ENCODE assay signal across 16 cellular contexts in the genomic region with DNA sequence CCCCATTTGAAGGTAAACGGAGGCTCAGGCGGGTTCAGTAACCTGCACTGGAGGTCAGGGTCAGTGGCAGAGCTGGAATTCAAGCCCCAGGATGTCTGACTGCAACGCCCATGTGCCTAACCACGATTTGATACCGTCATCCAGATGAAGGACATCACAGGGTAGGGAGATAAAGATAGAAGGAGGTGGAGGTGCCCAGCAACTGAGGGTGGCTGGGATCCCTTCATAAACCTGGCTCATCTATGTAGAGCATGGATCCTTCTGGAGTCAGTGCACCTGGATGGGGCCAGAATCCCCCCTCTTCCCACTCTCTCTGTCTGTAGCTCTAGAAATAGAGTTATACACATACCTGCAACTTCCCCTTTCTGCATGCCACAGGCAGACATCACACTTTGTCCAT. TPM values are rescaled to one million over a fixed set of nuclear protein-coding genes. Genes with fewer than 3 reads are reported as not detected.
DNase-seq lines count a peak whose midpoint lies in the region; ATAC-seq and TF ChIP-seq lines count a peak whose summit lies in the region.
"Had no signal": no experiment of that assay in that cellular context is flagged by ENCODE, and none has a peak within 500 bp of the region (broad histone marks: within the 10 kb centered on the region; RNA-seq: fewer than 3 reads in every experiment).

No MANE protein-coding gene starts in this region.

- DNase-seq in cardiac septum (ENCODE audit: low spot score): peak; percentile 27
- DNase-seq in heart left ventricle: no peak
- peak; percentile 56 for DNase-seq in Caki2 (ENCODE audit: low read depth)
- no peak for DNase-seq in esophagus muscularis mucosa (ENCODE audit: extremely low spot score)
- DNase-seq in stomach: no peak
- DNase-seq: CD4-positive, CD25-positive, alpha-beta regulatory T cell; DMS153; DND-41; GDM1; HCEC 1CT had no signal

- no peak for TF ChIP-seq POLR2A in heart left ventricle (IDR thresholded peaks at IDR 0.05)
- TF ChIP-seq POLR2A in esophagus muscularis mucosa (IDR thresholded peaks at IDR 0.05; ENCODE audit: low read depth): no peak
- no peak for TF ChIP-seq POLR2A in stomach (IDR thresholded peaks at IDR 0.05)

- H3K36me3 ChIP-seq in heart left ventricle (no peaks in the 10 kb centered on the region), esophagus muscularis mucosa (no peaks in the 10 kb centered on the region), stomach (no peaks in the 10 kb centered on the region)

- H3K4me1 ChIP-seq in heart left ventricle (peaks cover 0 to 16% (median 2%) of the 10 kb centered on the region in 12 donors), esophagus muscularis mucosa (no peaks in the 10 kb centered on the region), stomach (no peaks in the 10 kb centered on the region)

- no peaks in the 10 kb centered on the region for H3K9me3 ChIP-seq in heart left ventricle
- no peaks in the 10 kb centered on the region for H3K9me3 ChIP-seq in esophagus muscularis mucosa
- no peaks in the 10 kb centered on the region for H3K9me3 ChIP-seq in stomach

- in situ Hi-C loops in Caki2 (cut with HindIII; ENCODE audit: low pct_unique_long_range_greater_than_20kb, low sequenced_read_pairs): no loop called here

- ATAC-seq in heart left ventricle (no peak), GM19328 (IDR thresholded peaks at IDR 0.05; ENCODE audit: unreplicated experiment) (no peak), HG02885 (IDR thresholded peaks at IDR 0.05; ENCODE audit: poor library complexity, unreplicated experiment) (no peak)

- intact Hi-C loops in cardiac septum (cut with DNase I): no loop called here
- intact Hi-C loops in heart left ventricle (cut with DNase I): no loop called here
- intact Hi-C loops in esophagus muscularis mucosa (cut with DNase I): loop anchor here (10.0 kb wide), 1 partner anchor 49 kb away; the partner anchor contains the start of gene GOLGA6L2
- intact Hi-C loops in stomach (cut with DNase I; ENCODE audit: low total_unique reads): no loop called here

- H3K4me3 ChIP-seq in heart left ventricle (no peak overlapping the region), esophagus muscularis mucosa (no peak overlapping the region), stomach (no peak overlapping the region)

- TF ChIP-seq EP300 in esophagus muscularis mucosa (IDR thresholded peaks at IDR 0.05) (no peak), stomach (IDR thresholded peaks at IDR 0.05) (no peak)

- TF ChIP-seq CTCF in heart left ventricle (IDR thresholded peaks at IDR 0.05) (no peak), esophagus muscularis mucosa (IDR thresholded peaks at IDR 0.05) (no peak), stomach (IDR thresholded peaks at IDR 0.05) (no peak)

- WGBS in heart left ventricle, 4 donors: 39 to 66% (median 62%) methylated on average over 5 of the region's 5 CpGs
- 68% methylated on average over 5 of the region's 5 CpGs for WGBS in esophagus muscularis mucosa
- WGBS in stomach, 5 donors: 59 to 73% (median 62%) methylated on average over 5 of the region's 5 CpGs

- H3K27me3 ChIP-seq in heart left ventricle (no peaks in the 10 kb centered on the region), esophagus muscularis mucosa (peaks cover 0 to 24% (median 0%) of the 10 kb centered on the region in 4 donors), stomach (peaks cover 0 to 20% (median 3%) of the 10 kb centered on the region in 3 donors)

- H3K27ac ChIP-seq in heart left ventricle (no peak overlapping the region), esophagus muscularis mucosa (replicated peaks in 1 of 4) (peak overlapping the region in 3 of 4 donors; percentile 19 to 62 (median 27)), stomach (peak overlapping the region in 1 of 5 donors; percentile 13)
- H3K27ac ChIP-seq: HL-60 had no signal

RNA-seq across cellular contexts. Expression of gene GOLGA8S, which starts 41.3 kb away (rescaled TPM):
- total RNA-seq in cardiac septum (1.1 TPM), heart left ventricle (1 to 10 TPM in 1 of 9 donors, under 1 TPM in 6, not detected in 2; 0.12 to 1.2 (median 0.39) TPM), esophagus muscularis mucosa (under 1 TPM in 3 of 4 donors, not detected in 1; under 0.01 to 0.17 (median 0.13) TPM), stomach (under 1 TPM in 2 of 5 donors, not detected in 3; 0.45 to 0.58 TPM)
- polyA plus RNA-seq in heart left ventricle (under 1 TPM; 0.01 to 0.30 TPM), stomach (under 1 TPM in 1 of 3 donors, not detected in 2; 0.08 TPM)
- total RNA-seq in Caki2 (2014; rRNA removed; shearing (Covaris generic); ENCODE audit: low replicate concordance): 0.32 TPM in 1 of 2 replicates, not detected in the other
- total RNA-seq: CD4-positive, CD25-positive, alpha-beta regulatory T cell; H4 had no signal
- polyA plus RNA-seq: CD4-positive, CD25-positive, alpha-beta regulatory T cell had no signal

RNA-seq across cellular contexts. Expression of gene GOLGA6L2, which starts 51.2 kb away (rescaled TPM):
- total RNA-seq in cardiac septum: not detected
- not detected for total RNA-seq in heart left ventricle
- polyA plus RNA-seq in heart left ventricle: not detected
- not detected in 2 replicates for total RNA-seq in Caki2 (2014; rRNA removed; shearing (Covaris generic); ENCODE audit: low replicate concordance)
- total RNA-seq in esophagus muscularis mucosa: not detected
- total RNA-seq in stomach: not detected
- not detected for polyA plus RNA-seq in stomach
- total RNA-seq: CD4-positive, CD25-positive, alpha-beta regulatory T cell; H4 had no signal
- polyA plus RNA-seq: AG04450; BJ; CD4-positive, CD25-positive, alpha-beta regulatory T cell had no signal

Comparison
In these comparisons a context has a peak if more than half of its experiments do, and no peak if none do; other contexts are left out.
1. DNase-seq: peak in cardiac septum (single experiment) and Caki2 (single experiment); none in heart left ventricle (0 of 5), esophagus muscularis mucosa (single experiment) and stomach (single experiment).
2. H3K27ac ChIP-seq: peak in esophagus muscularis mucosa (3 of 4); none in heart left ventricle (0 of 12).